In the genomic region with DNA sequence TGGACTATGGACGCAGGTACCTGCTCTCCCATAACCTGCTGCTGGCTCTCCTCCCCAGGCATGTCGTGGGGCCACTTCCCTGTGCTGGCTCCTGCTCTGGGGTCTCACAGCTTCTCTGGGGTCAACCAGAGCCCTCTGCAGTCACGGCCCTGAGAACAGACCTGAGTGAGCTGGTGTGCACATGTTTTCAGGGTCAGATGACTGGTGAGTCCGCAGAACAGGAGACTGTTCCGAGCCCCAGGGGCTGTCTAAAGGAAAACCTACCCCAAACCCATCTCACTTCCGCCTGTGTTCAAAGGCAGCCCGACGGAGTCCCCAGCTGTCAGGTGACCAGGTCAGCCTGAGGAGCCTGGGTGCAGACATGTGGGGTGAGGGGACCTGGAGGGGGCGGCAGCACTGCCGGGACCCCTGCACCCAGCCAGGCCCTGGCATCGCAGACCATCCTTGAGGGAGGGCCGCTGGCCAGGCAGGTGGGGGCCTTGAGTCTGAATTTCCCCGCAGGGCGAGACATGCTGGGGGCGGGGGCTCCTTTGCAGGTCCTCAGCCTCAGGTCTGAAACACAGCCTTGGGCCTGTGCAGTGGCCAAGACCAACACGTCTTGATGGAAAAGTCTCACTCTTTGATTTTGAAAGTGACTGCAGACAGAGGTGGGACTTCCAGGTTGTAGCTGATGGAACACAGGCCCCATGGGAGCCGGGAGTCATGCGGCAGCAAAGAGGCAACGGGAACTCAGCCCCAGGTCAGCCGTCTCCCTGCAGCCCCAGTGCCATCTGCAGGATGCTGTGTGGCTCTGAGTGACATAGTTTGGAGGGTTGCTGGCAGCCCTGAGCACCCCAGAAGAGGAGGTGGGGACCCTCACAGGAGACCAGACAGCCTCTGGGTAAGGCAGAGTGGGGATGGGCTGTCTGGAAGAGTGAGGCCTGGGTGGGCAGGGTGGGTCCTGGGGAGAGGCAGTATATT, we compare ENCODE assay signal across 27 cellular contexts.
DNase-seq lines count a peak whose midpoint lies in the region; ATAC-seq, FAIRE-seq and TF ChIP-seq lines count a peak whose summit lies in the region.
"Had no signal": no experiment of that assay in that cellular context is flagged by ENCODE, and none has a peak within 500 bp of the region (broad histone marks: within the 10 kb centered on the region; RNA-seq: fewer than 3 reads in every experiment).

No MANE protein-coding gene starts in this region.

- H3K9ac ChIP-seq in HepG2 (ENCODE audit: insufficient read depth, low read depth, low read length): no peak overlapping the region

- H3K27me3 ChIP-seq in HepG2 (ENCODE audit: control insufficient read depth in 1 of 2, insufficient read depth in 2 of 2, low read length in 2 of 2): peaks cover 10 to 56% of the 10 kb centered on the region in 2 experiments
- peaks cover 0 to 12% (median 0%) of the 10 kb centered on the region in 3 donors for H3K27me3 ChIP-seq in stomach
- H3K27me3 ChIP-seq: breast epithelium, right lobe of liver had no signal

- H3K4me2 ChIP-seq in HepG2 (ENCODE audit: low read depth, low read length): no peak overlapping the region

- H4K20me1 ChIP-seq in HepG2 (ENCODE audit: insufficient read depth, low read length): no peaks in the 10 kb centered on the region; the same call in 1 of the 2 replicates

- TF ChIP-seq POLR2A in HepG2 (IDR thresholded peaks at IDR 0.05; ENCODE audit: insufficient read depth in 1 of 2, low read depth in 2 of 2, low read length in 2 of 2): no peak
- no peak for TF ChIP-seq POLR2A in stomach (IDR thresholded peaks at IDR 0.05)

- 11% methylated on average over 9 of the region's 20 CpGs for WGBS in HepG2 (ENCODE audit: low lambda C conversion rate)
- WGBS in stomach, 5 donors: 65 to 78% (median 73%) methylated on average over 10 to 20 of the region's 20 CpGs

- POLR2A ChIA-PET in HepG2 (lab: Yijun Ruan, JAX): no interaction called here

- intact Hi-C loops in HepG2 (cut with micrococcal nuclease; ENCODE audit: unreplicated experiment): no loop called here
- intact Hi-C loops in stomach (cut with DNase I; ENCODE audit: low total_unique reads): no loop called here
- intact Hi-C loops in sciatic nerve (cut with DNase I): no loop called here

- DNase-seq in NCI-H345 (lab: John Stamatoyannopoulos, UW) (peak; percentile 17), NCI-H345 treated with DMSO at 0.1 percent for 48 hours (lab: John Stamatoyannopoulos, UW; ENCODE audit: unreplicated experiment) (no peak), NCI-H2171 treated with DMSO at 0.1 percent for 48 hours (lab: John Stamatoyannopoulos, UW) (peak; percentile 33), HepG2 (ENCODE audit: low spot score) (no peak), stomach (peak; percentile 18), sciatic nerve (ENCODE audit: low spot score) (no peak)
- no peak for DNase-seq in activated CD4-positive, alpha-beta T cell treated with anti-CD3 and anti-CD28 coated beads for 1 hour
- DNase-seq: activated CD4-positive, alpha-beta memory T cell treated with anti-CD3 and anti-CD28 coated beads, Interleukin-2, amount 10 ng/mL, durations not matched to agents 7 days and 5 days; activated CD8-positive, alpha-beta memory T cell treated with anti-CD3 and anti-CD28 coated beads, Interleukin-2, amount 50 U/mL, for 48 hours; DMS79; effector memory CD4-positive, alpha-beta T cell; immature natural killer cell; mesendoderm; NCI-H1105; NCI-H187; PC-9; SIG-M5; stimulated activated CD4-positive, alpha-beta T cell treated with anti-CD3 and anti-CD28 coated beads, Interleukin-4, amount 100 ng/mL, for 24 hours had no signal

- CTCF ChIA-PET in HepG2 (lab: Yijun Ruan, JAX; ENCODE audit: low intra/inter-chr PET ratio, low total read pairs): no interaction called here

- in situ Hi-C loops in HepG2 (cut with HindIII; ENCODE audit: extremely low pct_ligation_motif_present, low pct_unique_long_range_greater_than_20kb): no loop called here

- TF ChIP-seq CTCF in HepG2 (CRISPR knock-in tag; IDR thresholded peaks at IDR 0.05) (peak; percentile 44), stomach (IDR thresholded peaks at IDR 0.05) (no peak)

- H3K9me3 ChIP-seq in HepG2 (ENCODE audit: low read length) (no peaks in the 10 kb centered on the region), stomach (no peaks in the 10 kb centered on the region)
- H3K9me3 ChIP-seq: right lobe of liver had no signal

- H3K79me2 ChIP-seq in HepG2 (ENCODE audit: insufficient read depth, low read length): no peaks in the 10 kb centered on the region

- H3K27ac ChIP-seq in HepG2 (ENCODE audit: extremely low read length, insufficient read depth, low read length): no peak overlapping the region
- no peak overlapping the region for H3K27ac ChIP-seq in stomach
- H3K27ac ChIP-seq: 22Rv1, breast epithelium, C4-2B, PC-9, right lobe of liver had no signal

- ATAC-seq in HepG2 (peak; percentile 10; the same call in 2 of the 3 replicates), sciatic nerve (no peak), GM18868 (IDR thresholded peaks at IDR 0.05; ENCODE audit: unreplicated experiment) (no peak)
- ATAC-seq: activated T-helper 17 cell treated with anti-CD3 and anti-CD28 coated beads, Interleukin-2, amount 50 U/mL, for 72 hours; K562; right lobe of liver had no signal

- H3K36me3 ChIP-seq in HepG2 (replicated peaks in 1 of 2; ENCODE audit: control insufficient read depth in 1 of 2, insufficient read depth in 2 of 2, low read length in 2 of 2) (no peaks in the 10 kb centered on the region), stomach (peaks cover 0 to 11% (median 0%) of the 10 kb centered on the region in 4 donors)
- H3K36me3 ChIP-seq: breast epithelium, right lobe of liver had no signal

- BruUV-seq in HepG2 (replicated peaks; lab: Mats Ljungman, UMichigan): no TSS peak

- no peak overlapping the region for H3K4me3 ChIP-seq in HepG2 (replicated peaks in 1 of 3; ENCODE audit: insufficient read depth in 1 of 3, low read depth in 2 of 3, low read length in 3 of 3)
- H3K4me3 ChIP-seq in stomach: no peak overlapping the region
- H3K4me3 ChIP-seq: breast epithelium, K562, PC-9, right lobe of liver had no signal

- peaks cover 9% of the 10 kb centered on the region for H3K4me1 ChIP-seq in HepG2 (ENCODE audit: insufficient read depth, low read length)
- peaks cover 0 to 13% (median 2%) of the 10 kb centered on the region in 4 donors for H3K4me1 ChIP-seq in stomach
- H3K4me1 ChIP-seq: breast epithelium, right lobe of liver had no signal

- no peak for TF ChIP-seq RAD21 in HepG2 (CRISPR knock-in tag; IDR thresholded peaks at IDR 0.05)

- no peak overlapping the region for H2AFZ ChIP-seq in HepG2 (ENCODE audit: low read length)
- H2AFZ ChIP-seq: PC-9 had no signal

- no peak for TF ChIP-seq EP300 in HepG2 (IDR thresholded peaks at IDR 0.05; ENCODE audit: low read depth in 2 of 2, low read length in 2 of 2)
- TF ChIP-seq EP300 in HepG2 (CRISPR knock-in tag; IDR thresholded peaks at IDR 0.05; ENCODE audit: borderline replicate concordance): no peak
- no peak for TF ChIP-seq EP300 in stomach (IDR thresholded peaks at IDR 0.05)

- FAIRE-seq in HepG2 (lab: Jason Lieb, UNC): no peak
- FAIRE-seq: colon, G401.6, K562 had no signal

TF ChIP-seq in HepG2, 621 proteins besides CTCF, POLR2A, EP300 and RAD21:
- TF ChIP-seq STAG1 (CRISPR knock-in tag; IDR thresholded peaks at IDR 0.05) (peak; percentile 34), ZSCAN31 (CRISPR knock-in tag; IDR thresholded peaks at IDR 0.05; ENCODE audit: low read depth) (no peak)

Comparison
In these comparisons a context has a peak if more than half of its experiments do, and no peak if none do; other contexts are left out.
1. DNase-seq: peak in NCI-H345 (single experiment), NCI-H2171 treated with DMSO at 0.1 percent for 48 hours (single experiment) and stomach (single experiment); none in NCI-H345 treated with DMSO at 0.1 percent for 48 hours (single experiment), HepG2 (single experiment), activated CD4-positive, alpha-beta T cell treated with anti-CD3 and anti-CD28 coated beads for 1 hour (single experiment) and sciatic nerve (single experiment).